21 cellular contexts compared by ENCODE assay signal in the genomic region with DNA sequence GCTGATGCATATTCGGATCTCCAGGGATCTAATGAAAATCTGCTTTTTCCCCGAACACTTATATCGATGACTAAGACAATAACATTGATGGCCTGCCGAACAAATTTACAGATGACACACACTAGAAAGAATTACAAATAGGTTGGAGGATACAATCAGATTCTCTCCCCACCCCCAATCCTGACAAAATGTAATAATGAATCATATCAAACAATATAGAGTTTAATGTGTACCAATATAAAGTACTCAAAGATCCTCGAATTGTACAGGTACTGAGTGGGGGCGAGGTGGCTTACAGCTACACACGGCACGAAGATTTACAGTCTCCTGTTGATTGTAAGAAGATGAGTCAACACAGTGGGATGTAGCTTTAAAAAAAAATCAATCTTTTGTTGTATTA.
DNase-seq lines count a peak whose midpoint lies in the region; ATAC-seq and TF ChIP-seq lines count a peak whose summit lies in the region.
"Had no signal": no experiment of that assay in that cellular context is flagged by ENCODE, and none has a peak within 500 bp of the region (broad histone marks: within the 10 kb centered on the region; RNA-seq: fewer than 3 reads in every experiment).

No MANE protein-coding gene starts in this region.

- H3K27me3 Mint-ChIP-seq in stimulated activated naive B cell treated with anti-CD40 and anti-IgM and Interleukin-4, amounts not matched to agents 10 μg/mL and 1 μg/mL and 100 μg/mL, for 72 hours = no peaks in the 10 kb centered on the region

- TF ChIP-seq CTCF in RWPE1 (conservative IDR thresholded peaks at IDR 0.05; ENCODE audit: low read depth) = no peak
- TF ChIP-seq CTCF in choroid plexus epithelial cell (conservative IDR thresholded peaks at IDR 0.05; ENCODE audit: low read depth, low read length) = no peak

- no peak overlapping the region for H3K4me3 ChIP-seq in choroid plexus epithelial cell (ENCODE audit: low read depth, low read length)
- H3K4me3 ChIP-seq: PC-9, SK-N-MC had no signal

- no peak for ATAC-seq in stimulated activated naive B cell treated with anti-CD40 and anti-IgM and Interleukin-4, amounts not matched to agents 10 μg/mL and 1 μg/mL and 100 μg/mL, for 72 hours (replicated peaks)
- ATAC-seq in activated CD4-positive, CD25-positive, alpha-beta regulatory T cell treated with anti-CD3 and anti-CD28 coated beads, Interleukin-2, amount 50 U/mL, for 24 hours = no peak

- peaks cover 4 to 8% of the 10 kb centered on the region in 2 donors for H3K4me1 Mint-ChIP-seq in stimulated activated naive B cell treated with anti-CD40 and anti-IgM and Interleukin-4, amounts not matched to agents 10 μg/mL and 1 μg/mL and 100 μg/mL, for 72 hours

- POLR2A ChIA-PET in RWPE1 (lab: Yijun Ruan, JAX; ENCODE audit: low non-redundant PET) = no interaction called here

- no peak overlapping the region for H3K4me3 Mint-ChIP-seq in stimulated activated naive B cell treated with anti-CD40 and anti-IgM and Interleukin-4, amounts not matched to agents 10 μg/mL and 1 μg/mL and 100 μg/mL, for 72 hours
- H3K4me3 Mint-ChIP-seq: CD4-positive, alpha-beta memory T cell had no signal

- no peaks in the 10 kb centered on the region for H3K9me3 Mint-ChIP-seq in stimulated activated naive B cell treated with anti-CD40 and anti-IgM and Interleukin-4, amounts not matched to agents 10 μg/mL and 1 μg/mL and 100 μg/mL, for 72 hours
- H3K9me3 Mint-ChIP-seq: CD4-positive, alpha-beta memory T cell had no signal

- no peaks in the 10 kb centered on the region for H3K36me3 Mint-ChIP-seq in stimulated activated naive B cell treated with anti-CD40 and anti-IgM and Interleukin-4, amounts not matched to agents 10 μg/mL and 1 μg/mL and 100 μg/mL, for 72 hours
- H3K36me3 Mint-ChIP-seq: CD4-positive, alpha-beta memory T cell had no signal

- peak overlapping the region; percentile 31 for H3K27ac Mint-ChIP-seq in stimulated activated naive B cell treated with anti-CD40 and anti-IgM and Interleukin-4, amounts not matched to agents 10 μg/mL and 1 μg/mL and 100 μg/mL, for 72 hours

- H3K27ac ChIP-seq in RWPE1 = no peak overlapping the region
- H3K27ac ChIP-seq: 22Rv1, PC-9, SK-N-MC had no signal

- CTCF ChIA-PET in RWPE1 (lab: Yijun Ruan, JAX) = interaction anchor here (1.1 kb wide), 1 partner anchor 123 kb away, joined by 4 read pairs; no protein-coding TSS in a partner anchor

- DNase-seq in DMS53 (lab: John Stamatoyannopoulos, UW) (peak; percentile 38), DMS53 treated with DMSO at 0.1 percent for 48 hours (lab: John Stamatoyannopoulos, UW; ENCODE audit: unreplicated experiment) (no peak), RWPE1 (ENCODE audit: low spot score) (peak; percentile 32), choroid plexus epithelial cell (ENCODE audit: low read depth) (peak; percentile 42), islet precursor cell (no peak), GM19240 (ENCODE audit: insufficient read length, low spot score) (no peak)
- DNase-seq in stimulated activated naive B cell treated with anti-CD40 and anti-IgM and Interleukin-4, amounts not matched to agents 10 μg/mL and 1 μg/mL and 100 μg/mL, for 72 hours = no peak
- DNase-seq: CD4-positive, alpha-beta memory T cell; DMS79 treated with DMSO at 0.1 percent for 48 hours; GF-D8; GOT3; Karpas-422; NCI-H1105 treated with DMSO at 0.1 percent for 48 hours; NCI-H1930; NCI-H2171; NCI-H774; PC-9; Right ventricle myocardium superior had no signal

Comparison
In these comparisons a context has a peak if more than half of its experiments do, and no peak if none do; other contexts are left out.
1. DNase-seq: peak in DMS53 (single experiment), RWPE1 (single experiment) and choroid plexus epithelial cell (single experiment); none in DMS53 treated with DMSO at 0.1 percent for 48 hours (single experiment), stimulated activated naive B cell treated with anti-CD40 and anti-IgM and Interleukin-4, amounts not matched to agents 10 μg/mL and 1 μg/mL and 100 μg/mL, for 72 hours (single experiment), islet precursor cell (single experiment) and GM19240 (single experiment).